In genomic region chr5:138752341-138752950, GRCh38 we compare ENCODE assay signal across 8 cellular contexts. TPM values are rescaled to one million over a fixed set of nuclear protein-coding genes. Genes with fewer than 3 reads are reported as not detected.
A peak's percentile ranks its signal among the peaks of the same experiment; 100 is the strongest.
DNase-seq lines count a peak whose midpoint lies in the region; ATAC-seq, FAIRE-seq and TF ChIP-seq lines count a peak whose summit lies in the region.

No MANE protein-coding gene starts in this region.

- H3K4me2 ChIP-seq in KMS-11 (peak overlapping the region; percentile 90), keratinocyte (ENCODE audit: control insufficient read depth, extremely low read depth, insufficient read depth, low read depth, low read length) (peak overlapping the region; percentile 90)

- no peak overlapping the region for H3K27ac ChIP-seq in KMS-11
- peak overlapping the region; percentile 93 for H3K27ac ChIP-seq in keratinocyte (ENCODE audit: control insufficient read depth, insufficient read depth, low read length)
- H3K27ac ChIP-seq in substantia nigra (ENCODE audit: low read depth, low read length, poor library complexity, severe bottlenecking), result peak overlapping the region; percentile 91

- dilution Hi-C loops in keratinocyte (cut with MboI; ENCODE audit: extremely low pct_ligation_motif_present, low sequenced_read_pairs), result no loop called here

- H3K9me1 ChIP-seq in keratinocyte (ENCODE audit: control insufficient read depth, extremely low read depth, insufficient read depth, low read length), result peaks cover 4% of the 10 kb centered on the region

- H3K4me1 ChIP-seq in KMS-11 (ENCODE audit: low read depth, poor library complexity, severe bottlenecking) (peaks cover 27% of the 10 kb centered on the region), keratinocyte (ENCODE audit: control insufficient read depth, extremely low read depth, insufficient read depth, low read length) (peaks cover 20% of the 10 kb centered on the region)

- H3K27me3 ChIP-seq in KMS-11 (ENCODE audit: insufficient read depth, low read depth), result no peaks in the 10 kb centered on the region
- no peaks in the 10 kb centered on the region for H3K27me3 ChIP-seq in keratinocyte (ENCODE audit: control insufficient read depth, extremely low read depth, insufficient read depth, low read length)

- H3K79me2 ChIP-seq in KMS-11 (ENCODE audit: insufficient read depth, low read depth) (peaks cover 14% of the 10 kb centered on the region; the same call in 1 of the 2 replicates), keratinocyte (ENCODE audit: control insufficient read depth, insufficient read depth, low read length) (peaks cover 38% of the 10 kb centered on the region)

- TF ChIP-seq CTCF in D721Med (IDR thresholded peaks at IDR 0.05; ENCODE audit: insufficient read depth, missing control alignments), result peak; percentile 32
- no peak for TF ChIP-seq CTCF in KMS-11 (conservative IDR thresholded peaks at IDR 0.05; ENCODE audit: low read depth, low read length)
- TF ChIP-seq CTCF in keratinocyte (optimal IDR thresholded peaks at IDR 0.05 in 1 of 3, IDR thresholded peaks at IDR 0.05 in 1 of 3, conservative IDR thresholded peaks at IDR 0.05 in 1 of 3; ENCODE audit: extremely low read depth in 1 of 3, insufficient read depth in 2 of 3, low read length in 3 of 3), result peak in 1 of 3 experiments; percentile 33

- ATAC-seq in GM21381 (IDR thresholded peaks at IDR 0.05; ENCODE audit: unreplicated experiment) (no peak), HG03097 (IDR thresholded peaks at IDR 0.05; ENCODE audit: low FRiP score, unreplicated experiment) (no peak)

- H3K4me3 ChIP-seq in KMS-11 (IDR thresholded peaks at IDR 0.05; ENCODE audit: insufficient read depth, low read depth, low read length) (no peak overlapping the region), keratinocyte (ENCODE audit: control insufficient read depth in 2 of 3, extremely low read depth in 1 of 3, insufficient read depth in 2 of 3, low read depth in 1 of 3, low read length in 3 of 3) (peak overlapping the region; percentile 56 to 87 (median 76))

- H3K36me3 ChIP-seq in KMS-11 (ENCODE audit: insufficient read depth), result no peaks in the 10 kb centered on the region
- H3K36me3 ChIP-seq in keratinocyte (ENCODE audit: control insufficient read depth in 2 of 2, extremely low read depth in 1 of 2, insufficient read depth in 2 of 2, low read length in 2 of 2), result peaks cover 9 to 22% of the 10 kb centered on the region in 2 experiments

- H4K20me1 ChIP-seq in KMS-11 (ENCODE audit: insufficient read depth) (no peaks in the 10 kb centered on the region), keratinocyte (ENCODE audit: control insufficient read depth, extremely low read depth, insufficient read depth, low read length) (peaks cover 18% of the 10 kb centered on the region)

- no peak for FAIRE-seq in D721Med (lab: Jason Lieb, UNC)
- FAIRE-seq in keratinocyte (lab: Jason Lieb, UNC), result no peak

- no peak for DNase-seq in D721Med (ENCODE audit: insufficient read length, low spot score)
- DNase-seq in astrocyte of the hippocampus (ENCODE audit: low read depth, low spot score), result peak; percentile 19
- no peak for DNase-seq in keratinocyte (ENCODE audit: low read depth, low spot score)
- DNase-seq in substantia nigra (lab: John Stamatoyannopoulos, UW), result peak in 7 of 49 donors; percentile 4 to 32 (median 14)
- DNase-seq in A172 (ENCODE audit: low spot score), result no peak

- H2AFZ ChIP-seq in KMS-11 (ENCODE audit: low read depth) (peak overlapping the region; percentile 89), keratinocyte (ENCODE audit: control insufficient read depth, low read length) (peak overlapping the region; percentile 85)

- H3K9ac ChIP-seq in KMS-11, result peak overlapping the region; percentile 63
- peak overlapping the region; percentile 95 for H3K9ac ChIP-seq in keratinocyte (ENCODE audit: control insufficient read depth, extremely low read depth, insufficient read depth, low read length)

- H3K9me3 ChIP-seq in keratinocyte (ENCODE audit: control insufficient read depth, low read depth, low read length), result no peaks in the 10 kb centered on the region

RNA-seq across cellular contexts. Expression of gene CTNNA1, which starts 0.8 kb away (rescaled TPM):
- 95.9 to 175 TPM (median 119 TPM) in 3 replicates for polyA plus RNA-seq in keratinocyte
- 715 TPM for polyA plus RNA-seq in keratinocyte (2011; ENCODE audit: low read depth)
- polyA plus RNA-seq in keratinocyte (2011; cell fraction: cytosol; rRNA removed), result 146 and 162 TPM in 2 replicates
- polyA plus RNA-seq in keratinocyte (2011; cell fraction: nucleus; rRNA removed), result 312 and 363 TPM in 2 replicates
- 166 and 236 TPM in 2 replicates for polyA plus RNA-seq in keratinocyte (2012; ENCODE audit: low replicate concordance)
- 143 to 440 TPM (median 257 TPM) in 3 replicates for polyA minus RNA-seq in keratinocyte
- 173 TPM for polyA minus RNA-seq in keratinocyte (2011; cell fraction: cytosol; rRNA and poly(A)+ RNA removed)
- polyA minus RNA-seq in keratinocyte (2011; cell fraction: nucleus; rRNA and poly(A)+ RNA removed), result 215 and 332 TPM in 2 replicates
- total RNA-seq in A172 (2014; rRNA removed; shearing (Covaris generic)), result 369 and 401 TPM in 2 replicates
